Comparison of ENCODE assay signal across 8 cellular contexts in the genomic region with DNA sequence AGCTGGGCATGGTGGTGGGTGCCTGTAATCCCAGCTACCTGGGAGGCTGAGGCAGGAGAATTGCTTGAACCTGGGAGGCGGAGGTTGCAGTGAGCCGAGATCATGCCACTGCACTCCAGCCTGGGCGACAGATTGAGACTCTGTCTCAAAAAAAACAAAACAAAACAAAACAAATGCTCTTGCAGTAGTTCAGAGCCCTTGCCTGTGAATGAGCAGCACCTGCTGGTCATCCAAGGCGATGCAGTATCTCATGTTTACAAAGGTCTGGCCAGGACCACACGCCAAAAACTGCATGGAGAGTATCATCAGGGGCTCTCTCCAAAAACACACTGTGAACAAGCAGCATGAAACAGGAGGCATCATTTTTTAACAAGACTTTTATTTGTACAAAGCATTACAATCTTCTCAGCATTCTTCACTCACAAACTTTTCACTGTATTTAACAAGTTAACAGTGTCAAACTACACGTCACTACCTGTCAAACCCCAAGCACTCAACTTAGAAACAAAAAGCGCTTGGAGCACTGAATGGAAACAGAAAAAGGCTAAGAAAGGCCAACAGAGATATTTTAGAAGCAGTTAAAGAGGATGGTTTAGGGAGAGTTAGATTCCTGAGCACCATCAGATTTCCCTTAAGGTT. TPM values are rescaled to one million over a fixed set of nuclear protein-coding genes. Genes with fewer than 3 reads are reported as not detected.
DNase-seq lines count a peak whose midpoint lies in the region; ATAC-seq and TF ChIP-seq lines count a peak whose summit lies in the region.
"Not testable (repeated sequence)": the region's sequence is repeated elsewhere in the genome, so short reads cannot be mapped to it uniquely, and the experiment has no call there.

No MANE protein-coding gene starts in this region.

- ATAC-seq in GM19372 (IDR thresholded peaks at IDR 0.05; ENCODE audit: low read depth, unreplicated experiment): peak; percentile 33
- not testable (repeated sequence) for ATAC-seq in activated CD8-positive, alpha-beta T cell treated with anti-CD3 and anti-CD28 coated beads, Interleukin-2, amount 10 ng/mL, durations not matched to agents 7 days and 5 days

- DNase-seq in CD1c-positive myeloid dendritic cell (ENCODE audit: extremely low spot score) (peak; percentile 72), OCI-LY7 (ENCODE audit: low spot score) (peak; percentile 75), left kidney (ENCODE audit: low read depth, low spot score) (peak; percentile 87)
- peak; percentile 74 for DNase-seq in activated CD8-positive, alpha-beta T cell treated with anti-CD3 and anti-CD28 coated beads, Interleukin-2, amount 10 ng/mL, durations not matched to agents 7 days and 5 days
- peak; percentile 53 to 56 for DNase-seq in stimulated activated CD4-positive, alpha-beta T cell treated with anti-CD3 and anti-CD28 coated beads, Interleukin-2, amount 100 ng/mL, for 24 hours

- peak overlapping the region; percentile 53 for H3K27ac Mint-ChIP-seq in activated CD8-positive, alpha-beta T cell treated with anti-CD3 and anti-CD28 coated beads, Interleukin-2, amount 10 ng/mL, durations not matched to agents 7 days and 5 days
- peak overlapping the region; percentile 71 for H3K27ac Mint-ChIP-seq in dendritic cell treated with granulocyte-macrophage colony-stimulating factor and Interleukin-4, amounts not matched to agents 40 ng/mL and 50 ng/mL, for 4 days

- CTCF ChIA-PET in OCI-LY7 (lab: Charles Lee; ENCODE audit: unreplicated experiment): not testable (repeated sequence)
- CTCF ChIA-PET in activated CD8-positive, alpha-beta T cell treated with anti-CD3 and anti-CD28 coated beads, Interleukin-2, amount 10 ng/mL, durations not matched to agents 7 days and 5 days (lab: Charles Lee): interaction anchor here (0.7 to 10.7 kb wide), 9 partner anchors 19 to 250 kb away, joined by 3 to 105 read pairs (median 6); a partner anchor contains a TSS

- not testable (repeated sequence) for H4K20me1 ChIP-seq in OCI-LY7 (ENCODE audit: insufficient read depth, low read length)

- H3K9me3 ChIP-seq in OCI-LY7 (ENCODE audit: low read length): not testable (repeated sequence)

- peak overlapping the region; percentile 89 for H3K4me2 ChIP-seq in OCI-LY7 (ENCODE audit: low read length)

- peaks cover 28% of the 10 kb centered on the region for H3K36me3 Mint-ChIP-seq in activated CD8-positive, alpha-beta T cell treated with anti-CD3 and anti-CD28 coated beads, Interleukin-2, amount 10 ng/mL, durations not matched to agents 7 days and 5 days (ENCODE audit: low read depth)
- H3K36me3 Mint-ChIP-seq in dendritic cell treated with granulocyte-macrophage colony-stimulating factor and Interleukin-4, amounts not matched to agents 40 ng/mL and 50 ng/mL, for 4 days (ENCODE audit: low read depth): peaks cover 42% of the 10 kb centered on the region

- peak; percentile 91 for TF ChIP-seq CTCF in LNCAP (IDR thresholded peaks at IDR 0.05)
- peak; percentile 79 for TF ChIP-seq CTCF in OCI-LY7 (conservative IDR thresholded peaks at IDR 0.05; ENCODE audit: low read length)

- peak overlapping the region; percentile 25 for H3K27ac ChIP-seq in OCI-LY7 (ENCODE audit: low read depth, low read length, poor library complexity, severe bottlenecking)

- H3K4me3 ChIP-seq in OCI-LY7 (ENCODE audit: low read depth, low read length, poor library complexity, severe bottlenecking): peak overlapping the region; percentile 88

- peaks cover 38% of the 10 kb centered on the region for H3K36me3 ChIP-seq in OCI-LY7 (ENCODE audit: insufficient read depth, low read length)

- peaks cover 35% of the 10 kb centered on the region for H3K4me1 ChIP-seq in OCI-LY7 (ENCODE audit: insufficient read depth, low read length, poor library complexity, severe bottlenecking)

- H3K27me3 Mint-ChIP-seq in activated CD8-positive, alpha-beta T cell treated with anti-CD3 and anti-CD28 coated beads, Interleukin-2, amount 10 ng/mL, durations not matched to agents 7 days and 5 days (ENCODE audit: low read depth); dendritic cell treated with granulocyte-macrophage colony-stimulating factor and Interleukin-4, amounts not matched to agents 40 ng/mL and 50 ng/mL, for 4 days: not testable (repeated sequence)

- intact Hi-C loops in OCI-LY7 (cut with micrococcal nuclease; ENCODE audit: unreplicated experiment): loop anchor here (1.0 kb wide), 1 partner anchor 98 kb away; no protein-coding TSS in a partner anchor
- intact Hi-C loops in dendritic cell treated with granulocyte-macrophage colony-stimulating factor and Interleukin-4, amounts not matched to agents 40 ng/mL and 50 ng/mL, for 4 days (cut with micrococcal nuclease): loop anchor here (1.0 to 10.0 kb wide), 2 partner anchors 62 to 98 kb away; a partner anchor contains a TSS

- not testable (repeated sequence) for BruUV-seq in OCI-LY7 (replicated peaks; lab: Mats Ljungman, UMichigan)

- H3K9me3 Mint-ChIP-seq in activated CD8-positive, alpha-beta T cell treated with anti-CD3 and anti-CD28 coated beads, Interleukin-2, amount 10 ng/mL, durations not matched to agents 7 days and 5 days (ENCODE audit: insufficient read depth); dendritic cell treated with granulocyte-macrophage colony-stimulating factor and Interleukin-4, amounts not matched to agents 40 ng/mL and 50 ng/mL, for 4 days: not testable (repeated sequence)

- peaks cover 31% of the 10 kb centered on the region for H3K79me2 ChIP-seq in OCI-LY7 (ENCODE audit: insufficient read depth, low read depth, low read length)

- H2AFZ ChIP-seq in OCI-LY7 (ENCODE audit: low read length): not testable (repeated sequence)

- not testable (repeated sequence) for H3K9me2 ChIP-seq in OCI-LY7 (ENCODE audit: insufficient read depth, low read length)

- H3K4me3 Mint-ChIP-seq in activated CD8-positive, alpha-beta T cell treated with anti-CD3 and anti-CD28 coated beads, Interleukin-2, amount 10 ng/mL, durations not matched to agents 7 days and 5 days; dendritic cell treated with granulocyte-macrophage colony-stimulating factor and Interleukin-4, amounts not matched to agents 40 ng/mL and 50 ng/mL, for 4 days: not testable (repeated sequence)

- peaks cover 35% of the 10 kb centered on the region for H3K4me1 Mint-ChIP-seq in activated CD8-positive, alpha-beta T cell treated with anti-CD3 and anti-CD28 coated beads, Interleukin-2, amount 10 ng/mL, durations not matched to agents 7 days and 5 days (ENCODE audit: low read depth)
- peaks cover 60% of the 10 kb centered on the region for H3K4me1 Mint-ChIP-seq in dendritic cell treated with granulocyte-macrophage colony-stimulating factor and Interleukin-4, amounts not matched to agents 40 ng/mL and 50 ng/mL, for 4 days (ENCODE audit: low read depth)

- POLR2A ChIA-PET in OCI-LY7 (lab: Charles Lee): interaction anchor here (1.0 kb wide), 1 partner anchor 113 kb away, joined by 3 read pairs; no protein-coding TSS in a partner anchor
- POLR2A ChIA-PET in activated CD8-positive, alpha-beta T cell treated with anti-CD3 and anti-CD28 coated beads, Interleukin-2, amount 10 ng/mL, durations not matched to agents 7 days and 5 days (lab: Charles Lee): not testable (repeated sequence)

RNA-seq across cellular contexts. Expression of a gene that starts 3.5 kb away (rescaled TPM):
- total RNA-seq in OCI-LY7 (2014; rRNA removed; shearing (Covaris generic)): 108 and 132 TPM in 2 replicates
- 118 and 130 TPM in 2 replicates for total RNA-seq in OCI-LY7 (2022)
- total RNA-seq in activated CD8-positive, alpha-beta T cell treated with anti-CD3 and anti-CD28 coated beads, Interleukin-2, amount 10 ng/mL, durations not matched to agents 7 days and 5 days: 10 to 100 TPM; 78.9 to 81.7 TPM

RNA-seq across cellular contexts. Expression of a gene that starts 3.6 kb away (rescaled TPM):
- 1.8 and 3.0 TPM in 2 replicates for total RNA-seq in OCI-LY7 (2014; rRNA removed; shearing (Covaris generic))
- 1.8 and 2.9 TPM in 2 replicates for total RNA-seq in OCI-LY7 (2022)
- total RNA-seq in activated CD8-positive, alpha-beta T cell treated with anti-CD3 and anti-CD28 coated beads, Interleukin-2, amount 10 ng/mL, durations not matched to agents 7 days and 5 days: under 1 TPM; 0.34 to 0.60 TPM

RNA-seq across cellular contexts. Expression of a gene that starts 5.9 kb away (rescaled TPM):
- total RNA-seq in OCI-LY7 (2014; rRNA removed; shearing (Covaris generic)): 14.3 and 19.8 TPM in 2 replicates
- total RNA-seq in OCI-LY7 (2022): 26.3 and 26.6 TPM in 2 replicates
- total RNA-seq in activated CD8-positive, alpha-beta T cell treated with anti-CD3 and anti-CD28 coated beads, Interleukin-2, amount 10 ng/mL, durations not matched to agents 7 days and 5 days: 10 to 100 TPM; 26.0 to 30.7 TPM

RNA-seq across cellular contexts. Expression of a gene that starts 30.2 kb away (rescaled TPM):
- total RNA-seq in OCI-LY7 (2014; rRNA removed; shearing (Covaris generic)): 11.9 and 18.1 TPM in 2 replicates
- 16.0 and 16.7 TPM in 2 replicates for total RNA-seq in OCI-LY7 (2022)
- total RNA-seq in activated CD8-positive, alpha-beta T cell treated with anti-CD3 and anti-CD28 coated beads, Interleukin-2, amount 10 ng/mL, durations not matched to agents 7 days and 5 days: 10 to 100 TPM; 14.0 to 15.3 TPM

RNA-seq across cellular contexts. Expression of a gene that starts 56.5 kb away (rescaled TPM):
- total RNA-seq in OCI-LY7 (2014; rRNA removed; shearing (Covaris generic)): 11.7 and 22.8 TPM in 2 replicates
- total RNA-seq in OCI-LY7 (2022): 22.5 and 32.9 TPM in 2 replicates
- total RNA-seq in activated CD8-positive, alpha-beta T cell treated with anti-CD3 and anti-CD28 coated beads, Interleukin-2, amount 10 ng/mL, durations not matched to agents 7 days and 5 days: 10 to 100 TPM; 68.9 to 77.2 TPM
